Comparison of ENCODE assay signal across 1 cellular context in the genomic region with DNA sequence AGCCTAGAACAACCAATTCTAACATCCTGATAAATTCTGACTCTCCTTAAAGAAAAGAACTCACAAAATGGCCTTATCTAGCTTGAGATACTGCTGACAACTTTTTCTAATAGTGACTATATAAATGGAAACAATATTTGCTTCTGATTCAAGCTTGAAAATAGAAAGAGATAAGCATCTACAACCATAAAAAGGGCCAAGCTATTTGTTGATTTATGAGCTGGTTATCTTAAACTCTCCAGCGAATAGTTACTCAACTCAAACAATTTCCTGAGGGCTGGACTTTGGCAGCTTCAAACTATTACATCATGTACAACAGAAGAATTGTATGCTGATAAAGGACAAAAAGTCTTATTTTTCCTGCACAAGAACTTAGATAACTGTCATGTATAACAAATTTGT.
TF ChIP-seq lines count a peak whose summit lies in the region.

No MANE protein-coding gene starts in this region.

TF ChIP-seq in HepG2, 621 proteins besides CTCF, POLR2A, EP300 and RAD21 (continued from another document and continues in another):
- TF ChIP-seq ZNF329 (CRISPR knock-in tag; IDR thresholded peaks at IDR 0.05; ENCODE audit: low read depth) (no peak), ZMAT3 (CRISPR knock-in tag; conservative IDR thresholded peaks at IDR 0.05) (no peak), FLYWCH1 (CRISPR knock-in tag; IDR thresholded peaks at IDR 0.05) (no peak), SMARCE1 (IDR thresholded peaks at IDR 0.05; ENCODE audit: borderline replicate concordance) (no peak), MIXL1 (CRISPR knock-in tag; IDR thresholded peaks at IDR 0.05) (peak; percentile 67; the same call in 1 of the 2 replicates), CBX1 (IDR thresholded peaks at IDR 0.05; ENCODE audit: low read depth) (no peak), ATF6 (CRISPR knock-in tag; conservative IDR thresholded peaks at IDR 0.05) (no peak), SETDB1 (CRISPR knock-in tag; IDR thresholded peaks at IDR 0.05; ENCODE audit: borderline replicate concordance) (no peak), ZNF446 (CRISPR knock-in tag; IDR thresholded peaks at IDR 0.05) (no peak), THAP9 (CRISPR knock-in tag; IDR thresholded peaks at IDR 0.05; ENCODE audit: borderline replicate concordance) (no peak), ZNF12 (CRISPR knock-in tag; IDR thresholded peaks at IDR 0.05) (no peak), ZNF83 (CRISPR knock-in tag; IDR thresholded peaks at IDR 0.05; ENCODE audit: borderline replicate concordance) (no peak), ZNF556 (CRISPR knock-in tag; IDR thresholded peaks at IDR 0.05; ENCODE audit: borderline replicate concordance) (no peak), ZBTB7B (CRISPR knock-in tag; IDR thresholded peaks at IDR 0.05) (no peak), ZNF607 (CRISPR knock-in tag; IDR thresholded peaks at IDR 0.05; ENCODE audit: borderline replicate concordance) (no peak), PHF8 (CRISPR knock-in tag; IDR thresholded peaks at IDR 0.05) (no peak), ISL2 (CRISPR knock-in tag; IDR thresholded peaks at IDR 0.05) (peak; percentile 87; the same call in 1 of the 2 replicates), ZNF317 (CRISPR knock-in tag; IDR thresholded peaks at IDR 0.05) (no peak), HMGA1 (CRISPR knock-in tag; conservative IDR thresholded peaks at IDR 0.05) (no peak), NONO (IDR thresholded peaks at IDR 0.05) (no peak), NONO (CRISPR knock-in tag; conservative IDR thresholded peaks at IDR 0.05) (0 out of 2 replicates have a peak, but pooled peaks have one; percentile 39), MTA3 (CRISPR knock-in tag; IDR thresholded peaks at IDR 0.05) (no peak), MAF1 (CRISPR knock-in tag; IDR thresholded peaks at IDR 0.05; ENCODE audit: borderline replicate concordance) (no peak), HOXD1 (CRISPR knock-in tag; IDR thresholded peaks at IDR 0.05) (no peak), SNAPC2 (CRISPR knock-in tag; IDR thresholded peaks at IDR 0.05) (peak; percentile 24; the same call in 1 of the 2 replicates), ETV6 (CRISPR knock-in tag; conservative IDR thresholded peaks at IDR 0.05) (no peak), GABPA (IDR thresholded peaks at IDR 0.05; ENCODE audit: low read depth, low read length) (no peak), GABPA (CRISPR knock-in tag; IDR thresholded peaks at IDR 0.05; ENCODE audit: low read depth) (peak; percentile 42; the same call in 1 of the 2 replicates), SAFB2 (CRISPR knock-in tag; IDR thresholded peaks at IDR 0.05; ENCODE audit: borderline replicate concordance, low read depth) (no peak), ZNF660 (CRISPR knock-in tag; IDR thresholded peaks at IDR 0.05; ENCODE audit: borderline replicate concordance, low read depth) (no peak), ZNF276 (CRISPR knock-in tag; IDR thresholded peaks at IDR 0.05; ENCODE audit: low read depth) (no peak), DMAP1 (CRISPR knock-in tag; IDR thresholded peaks at IDR 0.05) (no peak), CSRNP1 (CRISPR knock-in tag; IDR thresholded peaks at IDR 0.05) (no peak)
- TF ChIP-seq, protein P1, sequence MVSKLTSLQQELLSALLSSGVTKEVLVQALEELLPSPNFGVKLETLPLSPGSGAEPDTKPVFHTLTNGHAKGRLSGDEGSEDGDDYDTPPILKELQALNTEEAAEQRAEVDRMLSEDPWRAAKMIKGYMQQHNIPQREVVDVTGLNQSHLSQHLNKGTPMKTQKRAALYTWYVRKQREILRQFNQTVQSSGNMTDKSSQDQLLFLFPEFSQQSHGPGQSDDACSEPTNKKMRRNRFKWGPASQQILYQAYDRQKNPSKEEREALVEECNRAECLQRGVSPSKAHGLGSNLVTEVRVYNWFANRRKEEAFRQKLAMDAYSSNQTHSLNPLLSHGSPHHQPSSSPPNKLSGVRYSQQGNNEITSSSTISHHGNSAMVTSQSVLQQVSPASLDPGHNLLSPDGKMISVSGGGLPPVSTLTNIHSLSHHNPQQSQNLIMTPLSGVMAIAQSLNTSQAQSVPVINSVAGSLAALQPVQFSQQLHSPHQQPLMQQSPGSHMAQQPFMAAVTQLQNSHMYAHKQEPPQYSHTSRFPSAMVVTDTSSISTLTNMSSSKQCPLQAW (CRISPR knock-in tag; IDR thresholded peaks at IDR 0.05), result no peak
- TF ChIP-seq, protein P2, sequence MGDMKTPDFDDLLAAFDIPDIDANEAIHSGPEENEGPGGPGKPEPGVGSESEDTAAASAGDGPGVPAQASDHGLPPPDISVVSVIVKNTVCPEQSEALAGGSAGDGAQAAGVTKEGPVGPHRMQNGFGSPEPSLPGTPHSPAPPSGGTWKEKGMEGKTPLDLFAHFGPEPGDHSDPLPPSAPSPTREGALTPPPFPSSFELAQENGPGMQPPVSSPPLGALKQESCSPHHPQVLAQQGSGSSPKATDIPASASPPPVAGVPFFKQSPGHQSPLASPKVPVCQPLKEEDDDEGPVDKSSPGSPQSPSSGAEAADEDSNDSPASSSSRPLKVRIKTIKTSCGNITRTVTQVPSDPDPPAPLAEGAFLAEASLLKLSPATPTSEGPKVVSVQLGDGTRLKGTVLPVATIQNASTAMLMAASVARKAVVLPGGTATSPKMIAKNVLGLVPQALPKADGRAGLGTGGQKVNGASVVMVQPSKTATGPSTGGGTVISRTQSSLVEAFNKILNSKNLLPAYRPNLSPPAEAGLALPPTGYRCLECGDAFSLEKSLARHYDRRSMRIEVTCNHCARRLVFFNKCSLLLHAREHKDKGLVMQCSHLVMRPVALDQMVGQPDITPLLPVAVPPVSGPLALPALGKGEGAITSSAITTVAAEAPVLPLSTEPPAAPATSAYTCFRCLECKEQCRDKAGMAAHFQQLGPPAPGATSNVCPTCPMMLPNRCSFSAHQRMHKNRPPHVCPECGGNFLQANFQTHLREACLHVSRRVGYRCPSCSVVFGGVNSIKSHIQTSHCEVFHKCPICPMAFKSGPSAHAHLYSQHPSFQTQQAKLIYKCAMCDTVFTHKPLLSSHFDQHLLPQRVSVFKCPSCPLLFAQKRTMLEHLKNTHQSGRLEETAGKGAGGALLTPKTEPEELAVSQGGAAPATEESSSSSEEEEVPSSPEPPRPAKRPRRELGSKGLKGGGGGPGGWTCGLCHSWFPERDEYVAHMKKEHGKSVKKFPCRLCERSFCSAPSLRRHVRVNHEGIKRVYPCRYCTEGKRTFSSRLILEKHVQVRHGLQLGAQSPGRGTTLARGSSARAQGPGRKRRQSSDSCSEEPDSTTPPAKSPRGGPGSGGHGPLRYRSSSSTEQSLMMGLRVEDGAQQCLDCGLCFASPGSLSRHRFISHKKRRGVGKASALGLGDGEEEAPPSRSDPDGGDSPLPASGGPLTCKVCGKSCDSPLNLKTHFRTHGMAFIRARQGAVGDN (CRISPR knock-in tag; IDR thresholded peaks at IDR 0.05), result no peak
- TF ChIP-seq, protein P3, sequence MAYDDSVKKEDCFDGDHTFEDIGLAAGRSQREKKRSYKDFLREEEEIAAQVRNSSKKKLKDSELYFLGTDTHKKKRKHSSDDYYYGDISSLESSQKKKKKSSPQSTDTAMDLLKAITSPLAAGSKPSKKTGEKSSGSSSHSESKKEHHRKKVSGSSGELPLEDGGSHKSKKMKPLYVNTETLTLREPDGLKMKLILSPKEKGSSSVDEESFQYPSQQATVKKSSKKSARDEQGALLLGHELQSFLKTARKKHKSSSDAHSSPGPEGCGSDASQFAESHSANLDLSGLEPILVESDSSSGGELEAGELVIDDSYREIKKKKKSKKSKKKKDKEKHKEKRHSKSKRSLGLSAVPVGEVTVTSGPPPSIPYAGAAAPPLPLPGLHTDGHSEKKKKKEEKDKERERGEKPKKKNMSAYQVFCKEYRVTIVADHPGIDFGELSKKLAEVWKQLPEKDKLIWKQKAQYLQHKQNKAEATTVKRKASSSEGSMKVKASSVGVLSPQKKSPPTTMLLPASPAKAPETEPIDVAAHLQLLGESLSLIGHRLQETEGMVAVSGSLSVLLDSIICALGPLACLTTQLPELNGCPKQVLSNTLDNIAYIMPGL (CRISPR knock-in tag; IDR thresholded peaks at IDR 0.05; ENCODE audit: borderline replicate concordance in 1 of 2, low read depth in 1 of 2), result no peak
- TF ChIP-seq, protein P4, sequence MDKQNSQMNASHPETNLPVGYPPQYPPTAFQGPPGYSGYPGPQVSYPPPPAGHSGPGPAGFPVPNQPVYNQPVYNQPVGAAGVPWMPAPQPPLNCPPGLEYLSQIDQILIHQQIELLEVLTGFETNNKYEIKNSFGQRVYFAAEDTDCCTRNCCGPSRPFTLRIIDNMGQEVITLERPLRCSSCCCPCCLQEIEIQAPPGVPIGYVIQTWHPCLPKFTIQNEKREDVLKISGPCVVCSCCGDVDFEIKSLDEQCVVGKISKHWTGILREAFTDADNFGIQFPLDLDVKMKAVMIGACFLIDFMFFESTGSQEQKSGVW (CRISPR knock-in tag; IDR thresholded peaks at IDR 0.05; ENCODE audit: borderline replicate concordance), result no peak
- TF ChIP-seq, protein P5, sequence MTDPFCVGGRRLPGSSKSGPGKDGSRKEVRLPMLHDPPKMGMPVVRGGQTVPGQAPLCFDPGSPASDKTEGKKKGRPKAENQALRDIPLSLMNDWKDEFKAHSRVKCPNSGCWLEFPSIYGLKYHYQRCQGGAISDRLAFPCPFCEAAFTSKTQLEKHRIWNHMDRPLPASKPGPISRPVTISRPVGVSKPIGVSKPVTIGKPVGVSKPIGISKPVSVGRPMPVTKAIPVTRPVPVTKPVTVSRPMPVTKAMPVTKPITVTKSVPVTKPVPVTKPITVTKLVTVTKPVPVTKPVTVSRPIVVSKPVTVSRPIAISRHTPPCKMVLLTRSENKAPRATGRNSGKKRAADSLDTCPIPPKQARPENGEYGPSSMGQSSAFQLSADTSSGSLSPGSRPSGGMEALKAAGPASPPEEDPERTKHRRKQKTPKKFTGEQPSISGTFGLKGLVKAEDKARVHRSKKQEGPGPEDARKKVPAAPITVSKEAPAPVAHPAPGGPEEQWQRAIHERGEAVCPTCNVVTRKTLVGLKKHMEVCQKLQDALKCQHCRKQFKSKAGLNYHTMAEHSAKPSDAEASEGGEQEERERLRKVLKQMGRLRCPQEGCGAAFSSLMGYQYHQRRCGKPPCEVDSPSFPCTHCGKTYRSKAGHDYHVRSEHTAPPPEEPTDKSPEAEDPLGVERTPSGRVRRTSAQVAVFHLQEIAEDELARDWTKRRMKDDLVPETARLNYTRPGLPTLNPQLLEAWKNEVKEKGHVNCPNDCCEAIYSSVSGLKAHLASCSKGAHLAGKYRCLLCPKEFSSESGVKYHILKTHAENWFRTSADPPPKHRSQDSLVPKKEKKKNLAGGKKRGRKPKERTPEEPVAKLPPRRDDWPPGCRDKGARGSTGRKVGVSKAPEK (CRISPR knock-in tag; IDR thresholded peaks at IDR 0.05; ENCODE audit: borderline replicate concordance), result no peak
